In the genomic region with DNA sequence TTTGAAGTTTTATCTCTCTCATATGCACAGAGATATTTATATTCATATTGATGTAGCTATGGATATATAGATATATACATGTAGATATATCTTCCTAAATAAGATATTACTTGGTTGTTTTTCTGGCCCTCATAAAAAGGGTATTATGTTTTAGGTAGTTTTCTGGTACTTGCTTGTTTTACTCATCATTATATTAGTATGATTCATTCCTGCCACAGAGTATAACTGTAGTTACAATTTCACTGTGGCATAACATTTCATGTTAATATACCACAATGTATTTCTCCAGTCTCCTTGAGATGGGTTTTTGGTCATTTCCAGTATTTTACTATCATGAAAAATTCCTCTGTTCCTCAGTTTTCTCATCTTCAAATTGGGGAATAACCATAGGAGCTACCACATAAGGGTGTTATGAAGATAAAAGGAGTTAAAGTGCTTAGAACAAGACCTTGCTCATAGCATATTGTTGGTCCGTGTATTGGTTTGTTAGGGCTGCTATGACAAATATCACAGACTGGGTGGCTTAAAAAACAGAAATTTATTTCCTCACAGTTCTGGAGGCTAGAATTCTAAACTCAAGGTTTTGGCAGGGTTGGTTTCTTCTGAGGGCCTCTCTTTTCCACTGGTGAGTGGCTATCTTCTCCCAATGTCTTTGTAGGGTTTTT, we compare ENCODE assay signal across 1 cellular context.
TF ChIP-seq lines count a peak whose summit lies in the region.

No MANE protein-coding gene starts in this region.

TF ChIP-seq in HEK293, 187 proteins besides CTCF, POLR2A, EP300 and RAD21:
- TF ChIP-seq ZNF157 (tag by site-specific recombination; IDR thresholded peaks at IDR 0.05) = peak; percentile 63
- TF ChIP-seq OSR2 (tag by site-specific recombination; IDR thresholded peaks at IDR 0.05) = no peak
